In the genomic region with DNA sequence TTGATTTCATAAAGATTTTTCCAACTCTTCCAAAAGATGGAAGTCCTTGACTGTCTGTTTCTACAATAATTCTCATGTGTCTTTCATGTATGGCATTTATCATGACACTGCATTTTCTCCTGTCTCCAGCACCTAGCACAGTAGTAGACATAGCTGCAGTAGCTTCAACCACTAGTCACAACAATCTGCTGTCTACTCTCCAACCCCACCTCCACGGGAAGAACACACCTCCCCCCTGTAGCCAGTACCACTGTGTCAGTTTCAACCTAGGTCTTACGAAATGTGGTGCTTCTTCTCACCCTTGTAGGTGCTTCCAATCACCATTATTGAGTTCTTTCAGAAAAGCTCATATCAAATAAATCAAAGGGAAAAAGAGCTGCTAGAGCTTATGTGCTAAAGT, we compare ENCODE assay signal across 14 cellular contexts.
"Had no signal": no experiment of that assay in that cellular context is flagged by ENCODE, and none has a peak within 500 bp of the region (broad histone marks: within the 10 kb centered on the region; RNA-seq: fewer than 3 reads in every experiment).

No MANE protein-coding gene starts in this region.

- H3K4me2 ChIP-seq: smooth muscle cell had no signal

- ATAC-seq: esophagus mucosa, heart left ventricle, right cardiac atrium had no signal

- H3K4me3 ChIP-seq: heart left ventricle, ovary, smooth muscle cell, upper lobe of left lung, vagina had no signal

- H3K27ac Mint-ChIP-seq: naive B cell had no signal

- H3K4me1 Mint-ChIP-seq: naive B cell had no signal

- H3K36me3 Mint-ChIP-seq: naive B cell had no signal

- H3K4me3 Mint-ChIP-seq: naive B cell had no signal

- H3K27me3 ChIP-seq: heart left ventricle, ovary, upper lobe of left lung, vagina had no signal

- H3K9me3 ChIP-seq: ovary, upper lobe of left lung, vagina had no signal

- H3K27ac ChIP-seq: heart left ventricle, ovary, upper lobe of left lung, vagina had no signal

- H3K36me3 ChIP-seq: heart left ventricle, ovary, upper lobe of left lung, vagina had no signal

- H3K4me1 ChIP-seq: upper lobe of left lung, vagina had no signal

- DNase-seq: effector memory CD4-positive, alpha-beta T cell; heart left ventricle; hippocampal formation; kidney glomerular epithelial cell; mesendoderm; naive B cell; ovary; right cardiac atrium; stimulated activated CD4-positive, alpha-beta T cell treated with anti-CD3 and anti-CD28 coated beads, Interleukin-2, amount 100 ng/mL, for 48 hours; stimulated activated naive CD4-positive, alpha-beta T cell treated with Interleukin-2 at 50 U/mL for 16 hours; upper lobe of left lung had no signal

- H3K27me3 Mint-ChIP-seq: naive B cell had no signal
